In genomic region chr2:241800198-241800903, GRCh38 we compare ENCODE assay signal across 7 cellular contexts. TPM values are rescaled to one million over a fixed set of nuclear protein-coding genes. Genes with fewer than 3 reads are reported as not detected.
"Had no signal": no experiment of that assay in that cellular context is flagged by ENCODE, and none has a peak within 500 bp of the region (broad histone marks: within the 10 kb centered on the region; RNA-seq: fewer than 3 reads in every experiment).

No MANE protein-coding gene starts in this region.

RNA-seq across cellular contexts. Expression of gene NEU4, which starts 8.6 kb away (rescaled TPM):
- total RNA-seq: ascending aorta, MCF 10A had no signal

RNA-seq across cellular contexts. Expression of gene GAL3ST2, which starts 23.7 kb away (rescaled TPM):
- total RNA-seq: activated CD4-positive, alpha-beta T cell treated with anti-CD3 and anti-CD28 coated beads, Interleukin-2, amount 10 ng/mL, durations not matched to agents 7 days and 5 days; ascending aorta; MCF 10A; SJCRH30; T-helper 1 cell treated with Interleukin-12 subunit alpha and Interleukin-12 subunit beta and Interleukin-4 antibody, amounts not matched to agents 30 ng/mL and 1 ng/mL, for 36 hours had no signal

RNA-seq across cellular contexts. Expression of gene PDCD1, which starts 58.3 kb away (rescaled TPM):
- total RNA-seq: ascending aorta, MCF 10A, OCI-LY7, PC-9 had no signal
